ENCODE assay signal across 1 cellular context in the genomic region with DNA sequence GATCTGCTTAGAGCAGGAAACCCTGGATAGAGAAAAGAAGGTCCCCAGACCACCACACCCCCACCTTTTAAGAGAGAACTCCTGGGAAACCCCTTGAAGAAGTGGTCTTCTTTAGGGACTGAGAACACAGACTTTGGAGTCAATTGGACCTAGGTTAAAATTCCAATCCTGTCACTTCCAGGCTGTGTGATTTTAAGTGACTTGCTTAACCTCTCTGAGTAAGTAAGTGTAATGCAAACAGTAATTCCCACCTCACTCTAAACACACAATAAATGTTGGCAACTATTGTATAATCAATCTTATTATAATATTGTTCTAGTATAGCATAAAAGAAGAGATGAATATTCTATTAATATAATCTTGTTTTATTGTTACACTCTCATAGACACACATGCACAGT.
A peak's percentile ranks its signal among the peaks of the same experiment; 100 is the strongest.
TF ChIP-seq lines count a peak whose summit lies in the region.

No MANE protein-coding gene starts in this region.

TF ChIP-seq in H1, 55 proteins besides CTCF, POLR2A, EP300 and RAD21:
- TF ChIP-seq KDM1A (IDR thresholded peaks at IDR 0.05; ENCODE audit: borderline replicate concordance, low read length) (peak; percentile 58; the same call in 1 of the 2 replicates), RXRA (IDR thresholded peaks at IDR 0.05; ENCODE audit: insufficient read depth, low read depth, low read length) (no peak), HDAC2 (IDR thresholded peaks at IDR 0.05; ENCODE audit: borderline replicate concordance in 1 of 2, low read depth in 2 of 2, low read length in 2 of 2) (peak in 1 of 2 experiments; percentile 58; a peak in 1 of 4 replicates)
